Comparison of ENCODE assay signal across 13 cellular contexts in the genomic region with DNA sequence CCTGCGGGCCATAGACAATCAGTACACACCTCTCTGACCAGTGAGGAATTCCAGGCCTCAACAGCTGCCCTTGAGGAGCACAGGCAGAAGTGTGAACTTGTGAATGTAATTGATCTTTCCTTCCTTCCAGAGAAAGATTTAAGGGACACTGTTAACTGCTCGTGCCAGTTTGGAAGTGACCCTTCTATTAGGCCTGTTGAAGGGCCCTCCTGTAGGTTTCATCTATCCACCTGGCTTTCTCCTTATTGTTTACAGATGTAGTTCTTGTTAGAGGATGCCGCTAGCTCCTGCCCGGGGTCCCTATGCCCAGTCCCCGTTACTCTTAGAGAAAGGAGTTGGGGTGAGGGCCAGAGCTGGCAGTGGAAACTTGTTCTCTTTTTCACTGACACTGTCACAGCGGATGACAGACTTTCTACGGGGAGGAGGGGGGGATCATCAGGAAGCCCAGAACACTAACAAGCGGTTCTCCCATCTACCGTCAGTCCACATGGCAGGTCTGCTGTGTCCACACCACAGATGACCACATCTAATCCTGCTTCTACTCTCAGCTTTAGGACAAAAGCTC. TPM values are rescaled to one million over a fixed set of nuclear protein-coding genes. Genes with fewer than 3 reads are reported as not detected.
DNase-seq lines count a peak whose midpoint lies in the region; ATAC-seq and TF ChIP-seq lines count a peak whose summit lies in the region.
"Had no signal": no experiment of that assay in that cellular context is flagged by ENCODE, and none has a peak within 500 bp of the region (broad histone marks: within the 10 kb centered on the region; RNA-seq: fewer than 3 reads in every experiment).

No MANE protein-coding gene starts in this region.

- no peak for TF ChIP-seq POLR2A in GM18505 (IDR thresholded peaks at IDR 0.05; ENCODE audit: borderline replicate concordance, extremely low read depth, insufficient read depth, insufficient read length)

- H3K4me3 Mint-ChIP-seq in CD4-positive, alpha-beta T cell, result no peak overlapping the region
- no peak overlapping the region for H3K4me3 Mint-ChIP-seq in H9
- H3K4me3 Mint-ChIP-seq in central memory CD8-positive, alpha-beta T cell, result no peak overlapping the region
- H3K4me3 Mint-ChIP-seq in nephron, result no peak overlapping the region

- H3K23me2 ChIP-seq in H9 (ENCODE audit: insufficient read length, low read depth, low read length, poor library complexity, severe bottlenecking), result no peaks in the 10 kb centered on the region

- no peaks in the 10 kb centered on the region for H3K27me3 Mint-ChIP-seq in CD4-positive, alpha-beta T cell
- H3K27me3 Mint-ChIP-seq in H9 (ENCODE audit: low read depth) (no peaks in the 10 kb centered on the region), nephron (ENCODE audit: low read depth) (no peaks in the 10 kb centered on the region)
- no peaks in the 10 kb centered on the region for H3K27me3 Mint-ChIP-seq in central memory CD8-positive, alpha-beta T cell

- no peak overlapping the region for H3K4me2 ChIP-seq in H9 (ENCODE audit: insufficient read depth, insufficient read length, low read length)

- no peak for TF ChIP-seq CTCF in CD4-positive, alpha-beta T cell (IDR thresholded peaks at IDR 0.05)
- TF ChIP-seq CTCF in H9 (conservative IDR thresholded peaks at IDR 0.05) (no peak), nephron (IDR thresholded peaks at IDR 0.05; ENCODE audit: unreplicated experiment in 3 of 3) (no peak)

- H2BK20ac ChIP-seq in H9 (ENCODE audit: low read depth, low read length, poor library complexity, severe bottlenecking), result no peak overlapping the region

- no peak overlapping the region for H2BK12ac ChIP-seq in H9 (ENCODE audit: insufficient read length, low read depth, low read length)

- no peak for ATAC-seq in CD4-positive, alpha-beta T cell (ENCODE audit: poor library complexity)
- no peak for ATAC-seq in central memory CD8-positive, alpha-beta T cell (replicated peaks; ENCODE audit: extremely low read depth, poor library complexity, severe bottlenecking)
- no peak for ATAC-seq in GM18505 (IDR thresholded peaks at IDR 0.05; ENCODE audit: unreplicated experiment)

- H3K9ac ChIP-seq in H9 (ENCODE audit: extremely low read depth, insufficient read length, low read length), result no peak overlapping the region

- H4K8ac ChIP-seq in H9 (replicated peaks; ENCODE audit: insufficient read length, low read depth, low read length), result no peak overlapping the region

- H2AFZ ChIP-seq in H9 (ENCODE audit: low read length), result no peak overlapping the region

- no peak overlapping the region for H4K5ac ChIP-seq in H9 (ENCODE audit: insufficient read length, low read depth, low read length)

- H3K27me3 ChIP-seq in CD4-positive, alpha-beta T cell (ENCODE audit: control insufficient read depth, insufficient read depth, low read length), result no peaks in the 10 kb centered on the region
- H3K27me3 ChIP-seq in H9 (ENCODE audit: insufficient read depth, low read length), result no peaks in the 10 kb centered on the region

- intact Hi-C loops in CD4-positive, alpha-beta T cell (cut with DNase I, micrococcal nuclease), result no loop called here

- no CpG with 5 or more reads among the region's 9 CpGs for WGBS in H9 (ENCODE audit: extremely low coverage, insufficient read length, low lambda C conversion rate)

- no peak overlapping the region for H2BK15ac ChIP-seq in H9 (ENCODE audit: low read depth, low read length)

- no peak overlapping the region for H2BK120ac ChIP-seq in H9 (ENCODE audit: low read depth, low read length, poor library complexity, severe bottlenecking)

- peaks cover 63% of the 10 kb centered on the region for H3K36me3 Mint-ChIP-seq in CD4-positive, alpha-beta T cell (ENCODE audit: low read depth)
- H3K36me3 Mint-ChIP-seq in H9 (ENCODE audit: insufficient read depth in 1 of 3, low read depth in 3 of 3) (peaks cover 22 to 64% (median 53%) of the 10 kb centered on the region in 3 experiments; a peak in 6 of 7 replicates), nephron (ENCODE audit: low read depth) (peaks cover 56% of the 10 kb centered on the region)
- peaks cover 48% of the 10 kb centered on the region for H3K36me3 Mint-ChIP-seq in central memory CD8-positive, alpha-beta T cell (ENCODE audit: insufficient read depth)

- H3K56ac ChIP-seq in H9 (ENCODE audit: insufficient read length, low read depth, low read length), result no peak overlapping the region

- no peaks in the 10 kb centered on the region for H3K9me3 Mint-ChIP-seq in CD4-positive, alpha-beta T cell
- no peaks in the 10 kb centered on the region for H3K9me3 Mint-ChIP-seq in H9
- H3K9me3 Mint-ChIP-seq in central memory CD8-positive, alpha-beta T cell, result no peaks in the 10 kb centered on the region
- no peaks in the 10 kb centered on the region for H3K9me3 Mint-ChIP-seq in nephron

- no peak overlapping the region for H3K14ac ChIP-seq in H9 (ENCODE audit: insufficient read depth, low read length)

- H3K79me1 ChIP-seq in H9 (ENCODE audit: insufficient read depth, low read depth, low read length, poor library complexity, severe bottlenecking), result no peaks in the 10 kb centered on the region

- DNase-seq in CD4-positive, alpha-beta T cell, result peak in 1 of 10 experiments; percentile 24
- DNase-seq in H9 (no peak), DMS153 treated with DMSO at 0.1 percent for 48 hours (lab: John Stamatoyannopoulos, UW; ENCODE audit: unreplicated experiment) (no peak), DMS 273 (lab: John Stamatoyannopoulos, UW; ENCODE audit: unreplicated experiment) (no peak), DMS153 (lab: John Stamatoyannopoulos, UW) (no peak)
- DNase-seq in central memory CD8-positive, alpha-beta T cell (ENCODE audit: low spot score in 2 of 2), result peak; percentile 5 to 11
- DNase-seq: activated CD4-positive, CD25-positive, alpha-beta regulatory T cell; amygdala; DMS53; NCI-H1694; stimulated activated CD4-positive, alpha-beta T cell treated with anti-CD3 and anti-CD28 coated beads, Interleukin-2, amount 100 ng/mL, for 48 hours had no signal

- H4K20me1 ChIP-seq in H9 (ENCODE audit: control insufficient read depth, insufficient read depth, insufficient read length), result no peaks in the 10 kb centered on the region

- POLR2A ChIA-PET in CD4-positive, alpha-beta T cell (lab: Charles Lee), result interaction anchor here (1.2 to 5.9 kb wide), 4 partner anchors 14 to 51 kb away, joined by 3 to 53 read pairs (median 44); a partner anchor contains a TSS

- no peak overlapping the region for H3K18ac ChIP-seq in H9 (ENCODE audit: insufficient read length, low read depth, low read length)

- peak overlapping the region; percentile 28 for H3K27ac Mint-ChIP-seq in CD4-positive, alpha-beta T cell
- H3K27ac Mint-ChIP-seq in H9, result peak overlapping the region; percentile 71 to 81 (median 74); a peak in 5 of 7 replicates
- peak overlapping the region; percentile 82 for H3K27ac Mint-ChIP-seq in central memory CD8-positive, alpha-beta T cell (ENCODE audit: low read depth)
- peak overlapping the region in 2 of 3 experiments; percentile 35 to 79 for H3K27ac Mint-ChIP-seq in nephron

- no peak overlapping the region for H4K91ac ChIP-seq in H9 (ENCODE audit: insufficient read length, low read depth, low read length)

- peaks cover 52% of the 10 kb centered on the region for H3K4me1 Mint-ChIP-seq in CD4-positive, alpha-beta T cell (ENCODE audit: low read depth)
- peaks cover 12 to 16% of the 10 kb centered on the region in 2 experiments for H3K4me1 Mint-ChIP-seq in H9
- peaks cover 64% of the 10 kb centered on the region for H3K4me1 Mint-ChIP-seq in central memory CD8-positive, alpha-beta T cell
- peaks cover 47% of the 10 kb centered on the region for H3K4me1 Mint-ChIP-seq in nephron

- H3K23ac ChIP-seq in H9 (ENCODE audit: insufficient read length, low read depth, low read length), result no peak overlapping the region

- H2BK5ac ChIP-seq in H9 (ENCODE audit: insufficient read length, low read length), result no peak overlapping the region

- H2AK5ac ChIP-seq in H9 (ENCODE audit: insufficient read length, low read length), result no peak overlapping the region

- H3K4me1 ChIP-seq in H9 (ENCODE audit: insufficient read depth, low read length), result no peaks in the 10 kb centered on the region; the same call in 1 of the 2 replicates

- H3K27ac ChIP-seq in CD4-positive, alpha-beta T cell (ENCODE audit: low read depth, low read length), result no peak overlapping the region
- H3K27ac ChIP-seq in H9 (ENCODE audit: insufficient read length, low read depth, low read length), result no peak overlapping the region

- CTCF ChIA-PET in CD4-positive, alpha-beta T cell (lab: Charles Lee), result interaction anchor here (27.4 kb wide), 1 partner anchor 46 kb away, joined by 487 read pairs; a partner anchor contains a TSS

- no peak overlapping the region for H3K4ac ChIP-seq in H9 (ENCODE audit: low read depth, low read length)

- H3K79me2 ChIP-seq in H9 (ENCODE audit: insufficient read depth, low read length), result no peaks in the 10 kb centered on the region

- no peak overlapping the region for H3T11ph ChIP-seq in H9 (ENCODE audit: low read length)

- H3K9me3 ChIP-seq in CD4-positive, alpha-beta T cell (ENCODE audit: control insufficient read depth, low read length), result no peaks in the 10 kb centered on the region
- H3K9me3 ChIP-seq in H9 (ENCODE audit: control insufficient read depth, low read depth, low read length), result no peaks in the 10 kb centered on the region

RNA-seq across cellular contexts. Expression of a gene that starts 42.6 kb away (rescaled TPM):
- 10 to 100 TPM; 42.3 to 46.4 TPM for total RNA-seq in CD4-positive, alpha-beta T cell
- total RNA-seq in H9 (2021), result 37.9 and 40.3 TPM in 2 replicates

Comparison
In these comparisons a context has a peak if more than half of its experiments do, and no peak if none do; other contexts are left out.
1. DNase-seq: peak in central memory CD8-positive, alpha-beta T cell (2 of 2); none in H9 (single experiment), DMS153 treated with DMSO at 0.1 percent for 48 hours (single experiment), DMS 273 (single experiment) and DMS153 (single experiment).
2. H3K27ac Mint-ChIP-seq: peak in every context shown above with its lines; median percentile 82 in central memory CD8-positive, alpha-beta T cell; 74 in H9; 57 in nephron; 28 in CD4-positive, alpha-beta T cell.